In the genomic region with DNA sequence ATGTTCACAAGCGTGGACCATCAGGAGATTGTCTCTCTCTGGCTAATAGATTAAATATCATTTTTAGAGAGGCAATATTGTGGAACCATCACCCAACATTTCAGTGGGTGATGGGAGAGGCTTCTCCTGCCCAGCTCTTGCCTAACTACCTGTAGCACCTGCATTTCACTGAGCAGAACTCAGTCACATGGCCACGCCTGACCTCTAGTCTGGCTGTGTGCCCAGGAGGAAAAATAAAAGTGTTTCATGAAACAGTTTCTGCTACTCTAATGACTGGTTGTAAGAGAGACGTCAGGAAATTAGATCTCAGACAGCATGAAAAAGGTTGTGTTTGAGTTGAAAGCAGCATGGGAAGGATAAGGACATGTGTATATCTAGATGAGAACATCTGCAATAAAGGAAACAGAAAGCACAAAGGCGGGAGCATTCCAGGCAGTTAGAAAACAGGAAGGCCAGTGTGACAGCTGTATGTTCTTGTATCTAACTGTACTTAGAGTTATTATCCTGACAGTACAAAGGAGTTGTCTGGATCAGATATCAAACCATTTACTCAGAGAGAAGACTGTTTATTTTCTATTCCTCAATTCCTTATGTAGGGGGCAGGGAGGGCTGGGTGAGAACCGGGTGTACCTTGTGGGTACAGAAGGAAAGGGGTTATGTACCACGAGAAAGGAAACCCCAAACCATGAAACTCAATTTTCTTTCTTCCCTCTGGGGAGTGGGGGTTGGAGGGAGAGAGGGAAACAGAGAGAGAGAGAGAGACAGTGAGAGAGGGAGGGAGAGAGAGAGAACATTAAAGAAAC, we compare ENCODE assay signal across 10 cellular contexts.
DNase-seq lines count a peak whose midpoint lies in the region; TF ChIP-seq lines count a peak whose summit lies in the region.
"Had no signal": no experiment of that assay in that cellular context is flagged by ENCODE, and none has a peak within 500 bp of the region (broad histone marks: within the 10 kb centered on the region; RNA-seq: fewer than 3 reads in every experiment).

No MANE protein-coding gene starts in this region.

- H3K27me3 Mint-ChIP-seq in Calu3 (ENCODE audit: unreplicated experiment) = no peaks in the 10 kb centered on the region
- H3K27me3 Mint-ChIP-seq: activated CD4-positive, alpha-beta T cell treated with anti-CD3 and anti-CD28 coated beads for 36 hours; naive B cell had no signal

- H3K36me3 Mint-ChIP-seq in Calu3 (ENCODE audit: insufficient read depth, unreplicated experiment) = no peaks in the 10 kb centered on the region
- H3K36me3 Mint-ChIP-seq: naive B cell had no signal

- peak overlapping the region; percentile 67 for H3K27ac Mint-ChIP-seq in Calu3 (ENCODE audit: unreplicated experiment)
- H3K27ac Mint-ChIP-seq: activated CD4-positive, alpha-beta T cell treated with anti-CD3 and anti-CD28 coated beads for 36 hours; naive B cell had no signal

- peak overlapping the region; percentile 7 for H3K4me3 Mint-ChIP-seq in Calu3 (ENCODE audit: low read depth, unreplicated experiment)
- H3K4me3 Mint-ChIP-seq: activated CD4-positive, alpha-beta T cell treated with anti-CD3 and anti-CD28 coated beads for 36 hours; naive B cell had no signal

- intact Hi-C loops in Calu3 (cut with micrococcal nuclease; ENCODE audit: unreplicated experiment) = loop anchor here (1.0 kb wide), 1 partner anchor 13 kb away; no protein-coding TSS in a partner anchor

- no peaks in the 10 kb centered on the region for H3K9me3 Mint-ChIP-seq in Calu3 (ENCODE audit: low read depth, unreplicated experiment)
- H3K9me3 Mint-ChIP-seq: naive B cell had no signal

- BruUV-seq in Calu3 (replicated peaks; lab: Mats Ljungman, UMichigan) = no TSS peak

- TF ChIP-seq CTCF in Calu3 (IDR thresholded peaks at IDR 0.05; ENCODE audit: unreplicated experiment) = no peak

- peak; percentile 67 for DNase-seq in Calu3
- peak; percentile 55 to 91 (median 68) for DNase-seq in NCI-H1417 (lab: John Stamatoyannopoulos, UW)
- peak; percentile 17 to 21 for DNase-seq in SHP77 (lab: John Stamatoyannopoulos, UW)
- peak; percentile 53 for DNase-seq in kidney tubule cell (ENCODE audit: low spot score)
- no peak for DNase-seq in activated CD4-positive, alpha-beta T cell treated with anti-CD3 and anti-CD28 coated beads for 48 hours
- DNase-seq in HUDEP-2 (lab: John Stamatoyannopoulos, UW; ENCODE audit: unreplicated experiment in 76 of 76) = no peak
- DNase-seq in superior temporal gyrus (ENCODE audit: extremely low spot score) = no peak
- no peak for DNase-seq in activated effector memory CD4-positive, alpha-beta T cell treated with Interleukin-2 at 50 U/mL for 16 hours
- DNase-seq: activated CD4-positive, alpha-beta T cell treated with anti-CD3 and anti-CD28 coated beads for 36 hours; naive B cell had no signal

- H3K4me1 Mint-ChIP-seq in Calu3 (ENCODE audit: low read depth, unreplicated experiment) = peaks cover 21% of the 10 kb centered on the region
- H3K4me1 Mint-ChIP-seq: activated CD4-positive, alpha-beta T cell treated with anti-CD3 and anti-CD28 coated beads for 36 hours had no signal

- CTCF ChIA-PET in Calu3 (lab: Charles Lee) = no interaction called here

Comparison
In these comparisons a context has a peak if more than half of its experiments do, and no peak if none do; other contexts are left out.
1. DNase-seq: peak in Calu3 (single experiment), NCI-H1417 (3 of 3), SHP77 (2 of 2) and kidney tubule cell (single experiment); none in activated CD4-positive, alpha-beta T cell treated with anti-CD3 and anti-CD28 coated beads for 48 hours (single experiment), HUDEP-2 (0 of 76), superior temporal gyrus (single experiment) and activated effector memory CD4-positive, alpha-beta T cell treated with Interleukin-2 at 50 U/mL for 16 hours (single experiment).